17 cellular contexts compared by ENCODE assay signal in the genomic region with DNA sequence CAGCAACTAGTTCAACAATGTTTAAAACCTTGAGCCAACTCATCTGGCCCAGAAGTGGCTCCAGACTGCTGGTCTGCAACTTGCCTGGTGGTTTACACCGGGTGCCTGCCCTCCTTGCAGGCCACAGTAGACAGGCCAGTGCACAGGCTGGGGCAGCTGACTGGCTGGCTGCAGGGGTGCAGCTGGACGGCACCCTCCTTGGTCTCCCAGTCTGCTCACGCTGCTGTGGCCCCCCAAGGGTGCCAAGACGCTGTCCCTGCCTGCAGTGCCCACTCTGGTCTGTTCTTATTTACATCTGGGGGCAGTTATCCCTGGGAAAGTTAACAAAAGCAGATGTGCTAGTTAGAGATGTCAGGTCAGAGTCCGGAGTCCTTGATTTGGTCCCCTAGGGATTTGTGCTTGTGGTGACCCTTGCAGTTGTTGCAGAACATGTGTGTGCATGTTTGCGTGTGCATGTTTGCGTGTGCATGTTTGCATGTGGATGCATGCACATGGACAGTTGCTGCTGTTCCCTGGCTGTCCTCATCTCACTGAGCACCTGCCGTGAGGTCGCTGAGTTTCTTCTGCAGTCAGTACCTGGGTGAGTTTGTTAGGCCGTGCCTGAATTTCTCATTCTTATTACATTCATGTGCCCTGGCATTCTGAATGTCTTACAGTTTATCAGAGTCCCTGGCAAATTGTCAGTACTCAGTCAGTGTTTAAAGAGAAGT. TPM values are rescaled to one million over a fixed set of nuclear protein-coding genes. Genes with fewer than 3 reads are reported as not detected.
"Had no signal": no experiment of that assay in that cellular context is flagged by ENCODE, and none has a peak within 500 bp of the region (broad histone marks: within the 10 kb centered on the region; RNA-seq: fewer than 3 reads in every experiment).

No MANE protein-coding gene starts in this region.

- H3K27ac ChIP-seq: foreskin keratinocyte, hepatocyte, parathyroid adenoma, suprapubic skin, thyroid gland, upper lobe of left lung, vagina had no signal

- H3K9me3 ChIP-seq: suprapubic skin, thyroid gland, upper lobe of left lung, vagina had no signal

- H3K4me2 ChIP-seq: hepatocyte had no signal

- H3K4me3 ChIP-seq: hepatocyte, lung, suprapubic skin, thyroid gland, upper lobe of left lung, vagina had no signal

- H3K9ac ChIP-seq: parathyroid adenoma had no signal

- H3K27me3 ChIP-seq: foreskin keratinocyte, hepatocyte, suprapubic skin, thyroid gland, upper lobe of left lung, vagina had no signal

- ATAC-seq: sciatic nerve; stimulated activated naive CD8-positive, alpha-beta T cell treated with anti-CD3 and anti-CD28 coated beads, Interleukin-15, Interleukin-2, amounts not matched to agents 100 U/mL and 50 U/mL, for 24 hours had no signal

- H3K4me1 ChIP-seq: foreskin keratinocyte, parathyroid adenoma, suprapubic skin, vagina had no signal

- H3K4me3 Mint-ChIP-seq: nephron progenitor cell had no signal

- H3K79me2 ChIP-seq: hepatocyte, parathyroid adenoma had no signal

- H2AFZ ChIP-seq: hepatocyte, parathyroid adenoma had no signal

- DNase-seq: dermis blood vessel endothelial cell; erythroblast; foreskin keratinocyte; kidney glomerular epithelial cell; mesenchymal stem cell; midbrain; nephron progenitor cell; stimulated activated naive CD8-positive, alpha-beta T cell treated with anti-CD3 and anti-CD28 coated beads, Interleukin-15, Interleukin-2, amounts not matched to agents 100 U/mL and 50 U/mL, for 24 hours; thyroid gland had no signal

RNA-seq across cellular contexts. Expression of a gene that starts 48.2 kb away (rescaled TPM):
- total RNA-seq: dermis blood vessel endothelial cell, endothelial cell of umbilical vein, foreskin keratinocyte had no signal
- polyA plus RNA-seq: endothelial cell of umbilical vein, foreskin keratinocyte had no signal
